17 cellular contexts compared by ENCODE assay signal in genomic region chr3:194320744-194321243, GRCh38. TPM values are rescaled to one million over a fixed set of nuclear protein-coding genes. Genes with fewer than 3 reads are reported as not detected.
DNase-seq lines count a peak whose midpoint lies in the region; ATAC-seq and TF ChIP-seq lines count a peak whose summit lies in the region.
"Had no signal": no experiment of that assay in that cellular context is flagged by ENCODE, and none has a peak within 500 bp of the region (broad histone marks: within the 10 kb centered on the region; RNA-seq: fewer than 3 reads in every experiment).

No MANE protein-coding gene starts in this region.

- no peak overlapping the region for H3K27ac ChIP-seq in CD4-positive, alpha-beta T cell (ENCODE audit: low read depth, low read length)
- peak overlapping the region; percentile 97 for H3K27ac ChIP-seq in foreskin keratinocyte
- no peak overlapping the region for H3K27ac ChIP-seq in osteoblast (ENCODE audit: low read depth, low read length)
- H3K27ac ChIP-seq in neural progenitor cell: no peak overlapping the region
- no peak overlapping the region for H3K27ac ChIP-seq in mesenchymal stem cell (ENCODE audit: low read length, poor library complexity, severe bottlenecking)

- H3K4me1 ChIP-seq in foreskin keratinocyte (peaks cover 14% of the 10 kb centered on the region), osteoblast (ENCODE audit: insufficient read depth, low read length) (peaks cover 10% of the 10 kb centered on the region), neural progenitor cell (no peaks in the 10 kb centered on the region), mesenchymal stem cell (ENCODE audit: control insufficient read depth, insufficient read depth, low read depth, low read length) (peaks cover 32% of the 10 kb centered on the region)

- H4K8ac ChIP-seq in mesenchymal stem cell (ENCODE audit: low read length): no peak overlapping the region

- H4K20me1 ChIP-seq in osteoblast (ENCODE audit: insufficient read depth, low read length) (no peaks in the 10 kb centered on the region), neural progenitor cell (ENCODE audit: low read depth) (no peaks in the 10 kb centered on the region)

- H3K4me1 Mint-ChIP-seq in CD4-positive, alpha-beta T cell (ENCODE audit: low read depth): peaks cover 10% of the 10 kb centered on the region
- peaks cover 6% of the 10 kb centered on the region for H3K4me1 Mint-ChIP-seq in neural progenitor cell

- peaks cover 11% of the 10 kb centered on the region for H3K27me3 ChIP-seq in CD4-positive, alpha-beta T cell (ENCODE audit: control insufficient read depth, insufficient read depth, low read length)
- H3K27me3 ChIP-seq in foreskin keratinocyte (no peaks in the 10 kb centered on the region), osteoblast (ENCODE audit: insufficient read depth, low read length) (peaks cover 21% of the 10 kb centered on the region), neural progenitor cell (peaks cover 15% of the 10 kb centered on the region), mesenchymal stem cell (ENCODE audit: control insufficient read depth in 1 of 2, insufficient read depth in 1 of 2, low read length in 2 of 2) (peaks cover 21 to 69% of the 10 kb centered on the region in 2 experiments)

- H3K27me3 Mint-ChIP-seq in CD4-positive, alpha-beta T cell: peaks cover 26% of the 10 kb centered on the region
- peaks cover 9% of the 10 kb centered on the region for H3K27me3 Mint-ChIP-seq in neural progenitor cell (ENCODE audit: insufficient read depth, low read depth)

- H3K9me3 Mint-ChIP-seq in CD4-positive, alpha-beta T cell: peaks cover 2% of the 10 kb centered on the region
- H3K9me3 Mint-ChIP-seq in neural progenitor cell: peaks cover 17% of the 10 kb centered on the region

- DNase-seq in CD4-positive, alpha-beta T cell: no peak
- DNase-seq in HuH-7.5 (ENCODE audit: low spot score) (peak; percentile 90), foreskin keratinocyte (no peak), osteoblast (ENCODE audit: insufficient read length, low spot score, missing footprints) (peak; percentile 57), neural progenitor cell (ENCODE audit: low spot score) (no peak), mesenchymal stem cell (no peak)
- DNase-seq: DND-41, GDM1, HCEC 1CT, NCI-H1436, NCI-H2081, NCI-H524, RPMI8226 had no signal

- no peak overlapping the region for H4K91ac ChIP-seq in mesenchymal stem cell (ENCODE audit: low read length)

- WGBS in mesenchymal stem cell: 94% methylated on average over 10 of the region's 10 CpGs

- H3K4me3 ChIP-seq in osteoblast (ENCODE audit: insufficient read depth, low read length) (no peak overlapping the region), neural progenitor cell (no peak overlapping the region), mesenchymal stem cell (ENCODE audit: insufficient read depth in 1 of 2, low read depth in 1 of 2, low read length in 2 of 2) (no peak overlapping the region)
- H3K4me3 ChIP-seq: K562 had no signal

- H3K14ac ChIP-seq in mesenchymal stem cell (ENCODE audit: low read length in 2 of 2): no peak overlapping the region

- H3K79me2 ChIP-seq in osteoblast (ENCODE audit: insufficient read depth, low read length): no peaks in the 10 kb centered on the region
- no peaks in the 10 kb centered on the region for H3K79me2 ChIP-seq in neural progenitor cell (ENCODE audit: low read depth)

- CTCF ChIA-PET in CD4-positive, alpha-beta T cell (lab: Charles Lee): no interaction called here

- ATAC-seq in CD4-positive, alpha-beta T cell (ENCODE audit: poor library complexity): no peak
- ATAC-seq in foreskin keratinocyte (no peak), GM21447 (IDR thresholded peaks at IDR 0.05; ENCODE audit: unreplicated experiment) (no peak), GM19395 (IDR thresholded peaks at IDR 0.05; ENCODE audit: unreplicated experiment) (no peak)
- ATAC-seq: K562 had no signal

- H3K23ac ChIP-seq in mesenchymal stem cell (ENCODE audit: low read length in 2 of 2): no peak overlapping the region

- POLR2A ChIA-PET in CD4-positive, alpha-beta T cell (lab: Charles Lee): no interaction called here

- no peaks in the 10 kb centered on the region for H3K79me1 ChIP-seq in mesenchymal stem cell (replicated peaks; ENCODE audit: low read length, poor library complexity, severe bottlenecking)

- no peak overlapping the region for H2AK5ac ChIP-seq in mesenchymal stem cell (ENCODE audit: low read length, severe bottlenecking)

- peak overlapping the region; percentile 53 for H3K4me3 Mint-ChIP-seq in CD4-positive, alpha-beta T cell
- H3K4me3 Mint-ChIP-seq in neural progenitor cell: no peak overlapping the region

- intact Hi-C loops in CD4-positive, alpha-beta T cell (cut with DNase I, micrococcal nuclease): no loop called here

- no peak overlapping the region for H3K9ac ChIP-seq in neural progenitor cell
- no peak overlapping the region for H3K9ac ChIP-seq in mesenchymal stem cell (ENCODE audit: low read length)

- H2BK5ac ChIP-seq in mesenchymal stem cell (ENCODE audit: low read depth, low read length, poor library complexity, severe bottlenecking): no peak overlapping the region

- H3K4me2 ChIP-seq in osteoblast (ENCODE audit: insufficient read depth, low read length) (no peak overlapping the region), neural progenitor cell (no peak overlapping the region), mesenchymal stem cell (ENCODE audit: low read length, poor library complexity, severe bottlenecking) (no peak overlapping the region)

- no peak overlapping the region for H2BK15ac ChIP-seq in mesenchymal stem cell (ENCODE audit: low read depth, poor library complexity, severe bottlenecking)

- H2BK12ac ChIP-seq in mesenchymal stem cell (ENCODE audit: low read length in 2 of 2): no peak overlapping the region

- H3K18ac ChIP-seq in mesenchymal stem cell (ENCODE audit: low read depth in 1 of 2, low read length in 2 of 2): no peak overlapping the region

- H2AFZ ChIP-seq in osteoblast (ENCODE audit: low read length) (no peak overlapping the region), neural progenitor cell (replicated peaks) (no peak overlapping the region), mesenchymal stem cell (ENCODE audit: low read depth, low read length) (no peak overlapping the region)

- no peaks in the 10 kb centered on the region for H3K36me3 Mint-ChIP-seq in CD4-positive, alpha-beta T cell (ENCODE audit: low read depth)
- H3K36me3 Mint-ChIP-seq in neural progenitor cell: peaks cover 3% of the 10 kb centered on the region

- no peak overlapping the region for H3K27ac Mint-ChIP-seq in CD4-positive, alpha-beta T cell
- H3K27ac Mint-ChIP-seq in neural progenitor cell: no peak overlapping the region

- peaks cover 9% of the 10 kb centered on the region for H3K9me3 ChIP-seq in CD4-positive, alpha-beta T cell (ENCODE audit: control insufficient read depth, low read length)
- H3K9me3 ChIP-seq in osteoblast (ENCODE audit: low read depth, low read length) (peaks cover 3% of the 10 kb centered on the region), neural progenitor cell (ENCODE audit: low read depth) (peaks cover 7% of the 10 kb centered on the region), mesenchymal stem cell (ENCODE audit: control insufficient read depth, low read length) (peaks cover 25% of the 10 kb centered on the region)

- no peak overlapping the region for H2BK120ac ChIP-seq in mesenchymal stem cell (ENCODE audit: low read depth, low read length)

- TF ChIP-seq CTCF in CD4-positive, alpha-beta T cell (IDR thresholded peaks at IDR 0.05): no peak
- no peak for TF ChIP-seq CTCF in foreskin keratinocyte (conservative IDR thresholded peaks at IDR 0.05)
- no peak for TF ChIP-seq CTCF in osteoblast (IDR thresholded peaks at IDR 0.05; ENCODE audit: extremely low read depth, low read depth, low read length)
- TF ChIP-seq CTCF in neural progenitor cell (IDR thresholded peaks at IDR 0.05): no peak

- H3K36me3 ChIP-seq in osteoblast (ENCODE audit: insufficient read depth, low read length) (no peaks in the 10 kb centered on the region), neural progenitor cell (no peaks in the 10 kb centered on the region), mesenchymal stem cell (ENCODE audit: control insufficient read depth in 1 of 2, insufficient read depth in 2 of 2, low read depth in 1 of 2, low read length in 2 of 2) (no peaks in the 10 kb centered on the region)

- peaks cover 24% of the 10 kb centered on the region for H3F3A ChIP-seq in neural progenitor cell (ENCODE audit: low read depth)

- no peak overlapping the region for H3K4ac ChIP-seq in mesenchymal stem cell (ENCODE audit: low read depth in 1 of 2, low read length in 2 of 2)

RNA-seq across cellular contexts. Expression of gene CPN2, which starts 30.3 kb away (rescaled TPM):
- total RNA-seq in CD4-positive, alpha-beta T cell: not detected
- not detected in 2 replicates for total RNA-seq in foreskin keratinocyte
- not detected in 2 replicates for polyA plus RNA-seq in foreskin keratinocyte
- total RNA-seq in osteoblast: under 0.01 and 0.29 TPM in 2 replicates
- not detected in 2 replicates for total RNA-seq in neural progenitor cell (ENCODE audit: low replicate concordance)
- polyA plus RNA-seq in mesenchymal stem cell (2013, experiment 1 of 2): not detected
- not detected for polyA plus RNA-seq in mesenchymal stem cell (2013, experiment 2 of 2)
- total RNA-seq: A172, K562 had no signal
- polyA plus RNA-seq: K562 had no signal

RNA-seq across cellular contexts. Expression of gene LRRC15, which starts 48.7 kb away (rescaled TPM):
- total RNA-seq in CD4-positive, alpha-beta T cell: not detected
- total RNA-seq in foreskin keratinocyte: not detected in 2 replicates
- polyA plus RNA-seq in foreskin keratinocyte: not detected in 2 replicates
- 3.6 and 5.0 TPM in 2 replicates for total RNA-seq in osteoblast
- not detected in 2 replicates for total RNA-seq in neural progenitor cell (ENCODE audit: low replicate concordance)
- 0.55 TPM for polyA plus RNA-seq in mesenchymal stem cell (2013, experiment 1 of 2)
- polyA plus RNA-seq in mesenchymal stem cell (2013, experiment 2 of 2): 0.56 TPM
- total RNA-seq: K562 had no signal
- polyA plus RNA-seq: K562 had no signal

Comparison
In these comparisons a context has a peak if more than half of its experiments do, and no peak if none do; other contexts are left out.
1. DNase-seq: peak in HuH-7.5 (single experiment) and osteoblast (single experiment); none in CD4-positive, alpha-beta T cell (0 of 10), foreskin keratinocyte (0 of 2), neural progenitor cell (single experiment) and mesenchymal stem cell (single experiment).